Comparison of ENCODE assay signal across 8 cellular contexts in the genomic region with DNA sequence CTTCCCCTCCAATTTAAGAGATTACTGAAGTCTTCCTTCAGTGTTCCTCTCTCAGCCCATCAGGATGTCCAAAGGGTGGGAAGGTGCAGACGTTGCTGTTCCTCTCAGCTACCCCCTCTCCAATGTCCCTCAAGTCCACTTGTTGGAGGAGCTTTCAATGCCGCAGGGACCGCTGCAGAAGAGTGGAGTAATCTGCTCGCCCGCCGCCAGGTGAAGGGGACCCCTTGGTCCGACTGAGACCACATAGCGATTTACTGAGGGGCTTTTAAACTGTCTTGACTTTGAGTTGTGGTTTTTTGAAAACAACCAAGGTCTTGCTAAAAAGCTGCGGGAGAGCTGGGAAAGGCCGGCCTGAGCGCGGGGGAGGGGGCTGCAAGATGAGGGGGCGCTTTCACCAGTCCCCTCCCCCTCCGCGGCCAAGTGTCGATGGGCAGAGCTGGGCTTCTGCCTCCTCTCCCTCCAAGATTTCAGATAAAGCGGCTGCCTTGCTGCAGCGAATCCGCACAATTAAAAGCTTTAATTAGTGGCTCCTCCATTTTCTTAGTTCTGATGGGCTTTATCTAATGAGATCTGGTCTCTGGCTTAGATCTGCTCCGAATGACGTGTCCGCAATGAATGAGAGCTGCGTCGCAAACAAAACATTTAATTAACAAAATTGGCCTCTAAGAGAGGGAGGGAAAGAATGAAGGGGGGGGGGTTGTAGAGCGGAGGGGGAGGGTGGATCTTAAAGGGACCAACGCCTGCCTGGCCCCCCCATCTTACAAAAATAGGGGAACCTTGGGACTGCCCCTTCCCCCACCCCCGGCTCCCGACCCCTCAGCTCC. TPM values are rescaled to one million over a fixed set of nuclear protein-coding genes. Genes with fewer than 3 reads are reported as not detected.
A peak's percentile ranks its signal among the peaks of the same experiment; 100 is the strongest.
DNase-seq lines count a peak whose midpoint lies in the region; ATAC-seq and TF ChIP-seq lines count a peak whose summit lies in the region.

No MANE protein-coding gene starts in this region.

- intact Hi-C loops in activated CD4-positive, alpha-beta memory T cell treated with anti-CD3 and anti-CD28 coated beads for 36 hours (cut with micrococcal nuclease) = loop anchor here (5.0 to 10.0 kb wide), 4 partner anchors 290 to 1627 kb away; a partner anchor contains a TSS

- H3K4me3 ChIP-seq in foreskin fibroblast (ENCODE audit: low read depth in 1 of 2, low read length in 2 of 2) = peak overlapping the region; percentile 74 to 80
- H3K4me3 ChIP-seq in neuron (ENCODE audit: low read length) = peak overlapping the region; percentile 46

- no peaks in the 10 kb centered on the region for H3K27me3 ChIP-seq in neuron (ENCODE audit: insufficient read depth, low read length)

- no peaks in the 10 kb centered on the region for H3K9me3 Mint-ChIP-seq in activated T-cell treated with anti-CD3 and anti-CD28 coated beads, Interleukin-2, amount 50 U/mL, for 4 hours
- no peaks in the 10 kb centered on the region for H3K9me3 Mint-ChIP-seq in IgD-negative memory B cell
- H3K9me3 Mint-ChIP-seq in activated CD4-positive, alpha-beta memory T cell treated with anti-CD3 and anti-CD28 coated beads for 36 hours = no peaks in the 10 kb centered on the region

- peak overlapping the region; percentile 79 to 80 (median 80) for H3K27ac Mint-ChIP-seq in IgD-negative memory B cell
- H3K27ac Mint-ChIP-seq in activated CD4-positive, alpha-beta memory T cell treated with anti-CD3 and anti-CD28 coated beads for 36 hours = peak overlapping the region; percentile 91

- POLR2A ChIA-PET in activated CD4-positive, alpha-beta memory T cell treated with anti-CD3 and anti-CD28 coated beads for 36 hours (lab: Charles Lee) = interaction anchor here (0.7 to 1.9 kb wide), 4 partner anchors 9 to 630 kb away, joined by 3 to 6 read pairs (median 4); a partner anchor contains a TSS

- peaks cover 7% of the 10 kb centered on the region for H3K36me3 ChIP-seq in neuron (ENCODE audit: insufficient read depth, low read length)

- ATAC-seq in activated T-cell treated with anti-CD3 and anti-CD28 coated beads, Interleukin-2, amount 50 U/mL, for 4 hours = peak; percentile 16 to 18

- peaks cover 4% of the 10 kb centered on the region for H3K36me3 Mint-ChIP-seq in activated T-cell treated with anti-CD3 and anti-CD28 coated beads, Interleukin-2, amount 50 U/mL, for 4 hours (ENCODE audit: insufficient read depth)
- peaks cover 3% of the 10 kb centered on the region for H3K36me3 Mint-ChIP-seq in IgD-negative memory B cell
- peaks cover 12% of the 10 kb centered on the region for H3K36me3 Mint-ChIP-seq in activated CD4-positive, alpha-beta memory T cell treated with anti-CD3 and anti-CD28 coated beads for 36 hours

- H3K9me3 ChIP-seq in neuron (ENCODE audit: low read length) = no peaks in the 10 kb centered on the region

- TF ChIP-seq CTCF in foreskin fibroblast (IDR thresholded peaks at IDR 0.05; ENCODE audit: low read depth, low read length) = no peak

- CTCF ChIA-PET in activated CD4-positive, alpha-beta memory T cell treated with anti-CD3 and anti-CD28 coated beads for 36 hours (lab: Charles Lee) = interaction anchor here (0.7 to 2.4 kb wide), 5 partner anchors 8 to 619 kb away, joined by 3 to 13 read pairs (median 4); no protein-coding TSS in a partner anchor

- H3K27me3 Mint-ChIP-seq in activated T-cell treated with anti-CD3 and anti-CD28 coated beads, Interleukin-2, amount 50 U/mL, for 4 hours (ENCODE audit: low read depth) = peaks cover 22% of the 10 kb centered on the region
- H3K27me3 Mint-ChIP-seq in IgD-negative memory B cell = no peaks in the 10 kb centered on the region
- H3K27me3 Mint-ChIP-seq in activated CD4-positive, alpha-beta memory T cell treated with anti-CD3 and anti-CD28 coated beads for 36 hours = peaks cover 8% of the 10 kb centered on the region

- H3K4me3 Mint-ChIP-seq in activated T-cell treated with anti-CD3 and anti-CD28 coated beads, Interleukin-2, amount 50 U/mL, for 4 hours = peak overlapping the region; percentile 91
- peak overlapping the region; percentile 85 to 97 (median 93) for H3K4me3 Mint-ChIP-seq in IgD-negative memory B cell
- peak overlapping the region; percentile 76 for H3K4me3 Mint-ChIP-seq in activated CD4-positive, alpha-beta memory T cell treated with anti-CD3 and anti-CD28 coated beads for 36 hours

- DNase-seq in activated T-cell treated with anti-CD3 and anti-CD28 coated beads, Interleukin-2, amount 50 U/mL, for 4 hours = no peak
- no peak for DNase-seq in activated T-cell treated with anti-CD3 and anti-CD28 coated beads, Interleukin-2, amount 50 U/mL, for 1 hour
- peak; percentile 21 for DNase-seq in activated CD4-positive, alpha-beta memory T cell treated with anti-CD3 and anti-CD28 coated beads for 36 hours
- DNase-seq in foreskin fibroblast (peak; percentile 53 to 75), hippocampal formation (lab: John Stamatoyannopoulos, UW) (no peak)
- no peak for DNase-seq in stimulated activated CD4-positive, alpha-beta T cell treated with anti-CD3 and anti-CD28 coated beads, Interleukin-2, amount 100 ng/mL, for 48 hours

- peaks cover 15% of the 10 kb centered on the region for H3K4me1 ChIP-seq in neuron (ENCODE audit: insufficient read depth, low read length)

- H3K4me1 Mint-ChIP-seq in activated T-cell treated with anti-CD3 and anti-CD28 coated beads, Interleukin-2, amount 50 U/mL, for 4 hours (ENCODE audit: low read depth) = peaks cover 64% of the 10 kb centered on the region
- H3K4me1 Mint-ChIP-seq in IgD-negative memory B cell = peaks cover 40 to 55% (median 50%) of the 10 kb centered on the region in 3 donors
- H3K4me1 Mint-ChIP-seq in activated CD4-positive, alpha-beta memory T cell treated with anti-CD3 and anti-CD28 coated beads for 36 hours (ENCODE audit: low read depth) = peaks cover 65% of the 10 kb centered on the region

- H2AFZ ChIP-seq in neuron (ENCODE audit: low read depth, low read length) = no peak overlapping the region

RNA-seq across cellular contexts. Expression of a gene that starts 5.9 kb away (rescaled TPM):
- 10 to 100 TPM; 10.0 to 19.8 (median 19.0) TPM for total RNA-seq in activated T-cell treated with anti-CD3 and anti-CD28 coated beads, Interleukin-2, amount 50 U/mL, for 4 hours
- 34.8 TPM for polyA plus RNA-seq in IgD-negative memory B cell
- total RNA-seq in activated CD4-positive, alpha-beta memory T cell treated with anti-CD3 and anti-CD28 coated beads for 36 hours = 10 to 100 TPM; 23.0 to 24.1 TPM

Comparison
In these comparisons a context has a peak if more than half of its experiments do, and no peak if none do; other contexts are left out.
1. DNase-seq: peak in activated CD4-positive, alpha-beta memory T cell treated with anti-CD3 and anti-CD28 coated beads for 36 hours (single experiment) and foreskin fibroblast (2 of 2); none in activated T-cell treated with anti-CD3 and anti-CD28 coated beads, Interleukin-2, amount 50 U/mL, for 4 hours (single experiment), activated T-cell treated with anti-CD3 and anti-CD28 coated beads, Interleukin-2, amount 50 U/mL, for 1 hour (single experiment), stimulated activated CD4-positive, alpha-beta T cell treated with anti-CD3 and anti-CD28 coated beads, Interleukin-2, amount 100 ng/mL, for 48 hours (0 of 2) and hippocampal formation (0 of 2).
2. Peak in every context shown above with its lines, with median percentiles within 50 percentile points of each other: H3K4me3 Mint-ChIP-seq.